Comparison of ENCODE assay signal across 1 cellular context in the genomic region with DNA sequence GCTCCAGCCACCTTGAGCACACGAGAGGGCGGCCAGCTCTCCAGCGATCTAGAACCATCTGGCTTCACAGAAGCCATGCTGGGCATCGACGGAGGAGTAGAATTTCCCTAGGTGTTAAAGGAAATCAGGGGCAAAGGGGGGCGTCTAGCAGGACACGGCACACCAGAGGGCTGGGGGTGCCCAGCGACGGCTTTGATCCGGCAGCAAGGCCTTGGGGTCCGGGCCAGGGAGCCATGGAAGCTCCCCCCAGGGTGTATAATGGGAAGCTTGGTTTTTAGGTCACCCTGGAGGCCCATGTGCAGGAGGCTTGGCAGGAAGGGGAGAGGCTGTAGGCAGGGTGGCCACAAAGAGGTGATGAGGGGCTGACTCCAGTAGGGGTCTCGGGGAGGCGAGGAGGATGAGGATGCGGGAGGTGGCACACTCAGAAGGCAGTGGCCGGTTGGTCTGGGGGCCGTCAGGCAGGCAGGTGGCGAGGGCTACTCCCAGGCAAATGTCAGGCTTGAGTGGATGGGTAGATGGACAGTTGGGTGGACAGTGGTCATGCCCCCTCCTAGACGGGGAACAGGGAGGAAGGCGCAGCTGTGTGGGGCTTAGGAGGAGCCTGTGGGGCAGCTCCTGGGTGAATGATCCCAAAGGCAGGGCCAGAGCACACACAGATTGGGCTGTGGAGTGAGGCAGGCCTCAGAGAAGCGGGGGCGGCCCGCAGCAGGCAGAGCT.
TF ChIP-seq lines count a peak whose summit lies in the region.

No MANE protein-coding gene starts in this region.

TF ChIP-seq in WTC11, 78 proteins besides CTCF, POLR2A, EP300 and RAD21 (continued from another document):
- TF ChIP-seq, protein P1, sequence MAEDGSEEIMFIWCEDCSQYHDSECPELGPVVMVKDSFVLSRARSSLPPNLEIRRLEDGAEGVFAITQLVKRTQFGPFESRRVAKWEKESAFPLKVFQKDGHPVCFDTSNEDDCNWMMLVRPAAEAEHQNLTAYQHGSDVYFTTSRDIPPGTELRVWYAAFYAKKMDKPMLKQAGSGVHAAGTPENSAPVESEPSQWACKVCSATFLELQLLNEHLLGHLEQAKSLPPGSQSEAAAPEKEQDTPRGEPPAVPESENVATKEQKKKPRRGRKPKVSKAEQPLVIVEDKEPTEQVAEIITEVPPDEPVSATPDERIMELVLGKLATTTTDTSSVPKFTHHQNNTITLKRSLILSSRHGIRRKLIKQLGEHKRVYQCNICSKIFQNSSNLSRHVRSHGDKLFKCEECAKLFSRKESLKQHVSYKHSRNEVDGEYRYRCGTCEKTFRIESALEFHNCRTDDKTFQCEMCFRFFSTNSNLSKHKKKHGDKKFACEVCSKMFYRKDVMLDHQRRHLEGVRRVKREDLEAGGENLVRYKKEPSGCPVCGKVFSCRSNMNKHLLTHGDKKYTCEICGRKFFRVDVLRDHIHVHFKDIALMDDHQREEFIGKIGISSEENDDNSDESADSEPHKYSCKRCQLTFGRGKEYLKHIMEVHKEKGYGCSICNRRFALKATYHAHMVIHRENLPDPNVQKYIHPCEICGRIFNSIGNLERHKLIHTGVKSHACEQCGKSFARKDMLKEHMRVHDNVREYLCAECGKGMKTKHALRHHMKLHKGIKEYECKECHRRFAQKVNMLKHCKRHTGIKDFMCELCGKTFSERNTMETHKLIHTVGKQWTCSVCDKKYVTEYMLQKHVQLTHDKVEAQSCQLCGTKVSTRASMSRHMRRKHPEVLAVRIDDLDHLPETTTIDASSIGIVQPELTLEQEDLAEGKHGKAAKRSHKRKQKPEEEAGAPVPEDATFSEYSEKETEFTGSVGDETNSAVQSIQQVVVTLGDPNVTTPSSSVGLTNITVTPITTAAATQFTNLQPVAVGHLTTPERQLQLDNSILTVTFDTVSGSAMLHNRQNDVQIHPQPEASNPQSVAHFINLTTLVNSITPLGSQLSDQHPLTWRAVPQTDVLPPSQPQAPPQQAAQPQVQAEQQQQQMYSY (CRISPR knock-in tag; IDR thresholded peaks at IDR 0.05) = 0 out of 2 replicates have a peak, but pooled peaks have one; percentile 26
- no peak for TF ChIP-seq SP1 (CRISPR knock-in tag; conservative IDR thresholded peaks at IDR 0.05)
- TF ChIP-seq HMGA2 (CRISPR knock-in tag; IDR thresholded peaks at IDR 0.05) = no peak
- no peak for TF ChIP-seq ZNF423 (CRISPR knock-in tag; IDR thresholded peaks at IDR 0.05)
- no peak for TF ChIP-seq GTF2I (CRISPR knock-in tag; conservative IDR thresholded peaks at IDR 0.05)
- TF ChIP-seq TP53 (CRISPR knock-in tag; IDR thresholded peaks at IDR 0.05) = no peak
